In the genomic region with DNA sequence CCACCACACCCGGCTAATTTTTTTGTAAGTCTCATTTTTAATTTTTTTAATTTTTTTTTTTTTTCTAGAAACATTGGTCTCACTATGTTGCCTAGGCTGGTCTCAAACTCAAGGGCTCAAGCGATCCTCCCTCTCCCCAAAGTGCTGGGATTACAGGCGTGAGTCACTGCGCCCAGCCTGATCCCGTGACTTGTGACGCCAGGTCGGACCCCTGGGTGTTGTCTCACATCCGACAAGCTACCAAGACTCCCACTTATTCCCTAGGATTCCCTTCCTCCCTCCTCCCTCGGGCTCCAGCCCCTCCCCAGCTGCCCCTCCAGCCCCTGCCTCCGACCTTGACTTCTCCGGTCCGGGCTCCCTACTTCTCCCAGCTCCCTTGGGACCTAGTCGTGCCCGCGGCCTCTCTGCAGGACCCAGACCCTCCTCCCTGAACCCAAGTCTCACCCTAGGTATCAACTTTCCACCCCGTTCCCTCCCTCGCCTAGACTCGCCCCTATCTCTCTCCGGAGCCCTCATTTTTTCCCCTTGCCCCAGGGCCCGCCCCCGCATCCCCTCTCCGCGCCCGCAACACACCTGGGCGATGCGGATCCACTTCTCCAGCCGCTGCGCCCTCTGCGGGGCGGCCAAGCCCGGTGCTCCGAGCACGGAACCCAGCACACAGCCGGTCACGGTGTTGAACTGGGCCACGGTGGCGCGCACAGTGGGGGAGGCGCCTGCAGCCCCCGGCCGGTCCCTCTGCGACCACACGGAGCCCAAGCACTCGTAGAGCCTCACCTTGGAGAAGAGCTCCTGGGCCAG, we compare ENCODE assay signal across 11 cellular contexts. TPM values are rescaled to one million over a fixed set of nuclear protein-coding genes. Genes with fewer than 3 reads are reported as not detected.
DNase-seq lines count a peak whose midpoint lies in the region; ATAC-seq and TF ChIP-seq lines count a peak whose summit lies in the region.
"Had no signal": no experiment of that assay in that cellular context is flagged by ENCODE, and none has a peak within 500 bp of the region (broad histone marks: within the 10 kb centered on the region; RNA-seq: fewer than 3 reads in every experiment).

No MANE protein-coding gene starts in this region.

- POLR2A ChIA-PET in GM10248 (lab: Yijun Ruan, JAX): no interaction called here

- H3F3A ChIP-seq in smooth muscle cell (ENCODE audit: low read depth): no peaks in the 10 kb centered on the region

- H4K20me1 ChIP-seq in smooth muscle cell (ENCODE audit: low read depth): no peaks in the 10 kb centered on the region

- peak; percentile 37 for TF ChIP-seq CTCF in GM10248 (IDR thresholded peaks at IDR 0.05; ENCODE audit: control extremely low read depth, extremely low read depth, low read depth, missing control alignments)
- peak; percentile 32 for TF ChIP-seq CTCF in fibroblast of villous mesenchyme (IDR thresholded peaks at IDR 0.05; ENCODE audit: insufficient read depth, low read depth, low read length)
- peak; percentile 6 for TF ChIP-seq CTCF in smooth muscle cell (IDR thresholded peaks at IDR 0.05; ENCODE audit: borderline replicate concordance, insufficient read depth, poor library complexity, severe bottlenecking)
- peak in 1 of 3 experiments; percentile 21 for TF ChIP-seq CTCF in ascending aorta (IDR thresholded peaks at IDR 0.05)

- no peak overlapping the region for H3K9ac ChIP-seq in smooth muscle cell (ENCODE audit: low read depth)

- CTCF ChIA-PET in GM10248 (lab: Yijun Ruan, JAX): interaction anchor here (1.0 to 2.4 kb wide), 10 partner anchors 12 to 76 kb away, joined by 3 to 9 read pairs (median 4); a partner anchor contains a TSS

- no peak overlapping the region for H2AFZ ChIP-seq in smooth muscle cell (ENCODE audit: low read depth)

- H3K36me3 ChIP-seq in smooth muscle cell (ENCODE audit: low read depth) (no peaks in the 10 kb centered on the region), ascending aorta (peaks cover 0 to 5% of the 10 kb centered on the region in 2 donors)
- H3K36me3 ChIP-seq: adrenal gland, MG63 had no signal

- intact Hi-C loops in ascending aorta (cut with DNase I): no loop called here

- DNase-seq in GM10248 (ENCODE audit: extremely low spot score) (no peak), fibroblast of villous mesenchyme (ENCODE audit: low read depth) (no peak), smooth muscle cell (lab: John Stamatoyannopoulos, UW; ENCODE audit: unreplicated experiment) (no peak), ascending aorta (ENCODE audit: low spot score in 2 of 2) (no peak), midbrain (lab: John Stamatoyannopoulos, UW) (no peak), SKM-1 treated with dmso at 0.1 percent for 144 hours (lab: John Stamatoyannopoulos, UW; ENCODE audit: unreplicated experiment) (no peak)
- peak; percentile 51 to 53 for DNase-seq in activated CD4-positive, alpha-beta T cell treated with anti-CD3 and anti-CD28 coated beads, Interleukin-2, amount 50 U/mL, for 48 hours
- DNase-seq: adrenal gland, MG63 had no signal

- no peak overlapping the region for H3K4me2 ChIP-seq in smooth muscle cell

- H3K27ac ChIP-seq in smooth muscle cell (ENCODE audit: low read depth) (no peak overlapping the region), ascending aorta (no peak overlapping the region)
- H3K27ac ChIP-seq: SK-N-MC had no signal

- no peaks in the 10 kb centered on the region for H3K4me1 ChIP-seq in smooth muscle cell (ENCODE audit: low read depth)
- H3K4me1 ChIP-seq in ascending aorta: no peaks in the 10 kb centered on the region

- no peaks in the 10 kb centered on the region for H3K79me2 ChIP-seq in smooth muscle cell (ENCODE audit: low read depth)

- no peak overlapping the region for H3K4me3 ChIP-seq in fibroblast of villous mesenchyme (ENCODE audit: low read depth, low read length)
- H3K4me3 ChIP-seq in smooth muscle cell: no peak overlapping the region
- H3K4me3 ChIP-seq in ascending aorta: no peak overlapping the region
- H3K4me3 ChIP-seq: adrenal gland, MG63, SK-N-MC had no signal

- H3K27me3 ChIP-seq in smooth muscle cell (ENCODE audit: low read depth) (no peaks in the 10 kb centered on the region), ascending aorta (no peaks in the 10 kb centered on the region)
- H3K27me3 ChIP-seq: adrenal gland, MG63 had no signal

- WGBS in smooth muscle cell (ENCODE audit: low lambda C conversion rate): 66% methylated on average over 31 of the region's 44 CpGs

- ATAC-seq in GM21526 (IDR thresholded peaks at IDR 0.05; ENCODE audit: low FRiP score, unreplicated experiment): no peak

- H3K9me3 ChIP-seq in smooth muscle cell (replicated peaks; ENCODE audit: low read depth) (no peaks in the 10 kb centered on the region), ascending aorta (no peaks in the 10 kb centered on the region)
- H3K9me3 ChIP-seq: adrenal gland, MG63 had no signal

RNA-seq across cellular contexts. Expression of a gene that starts 13.1 kb away (rescaled TPM):
- total RNA-seq in fibroblast of villous mesenchyme (0.32 and 1.3 TPM in 2 replicates), smooth muscle cell (5.5 and 9.6 TPM in 2 replicates), ascending aorta (63.2 TPM)
- 6.6 and 39.0 TPM in 2 replicates for polyA plus RNA-seq in smooth muscle cell

RNA-seq across cellular contexts. Expression of a gene that starts 21.9 kb away (rescaled TPM):
- total RNA-seq in fibroblast of villous mesenchyme: 5.6 and 6.8 TPM in 2 replicates
- total RNA-seq in smooth muscle cell: 9.9 and 11.3 TPM in 2 replicates
- 24.9 and 27.4 TPM in 2 replicates for polyA plus RNA-seq in smooth muscle cell
- 0.21 TPM for total RNA-seq in ascending aorta

RNA-seq across cellular contexts. Expression of a gene that starts 28.9 kb away (rescaled TPM):
- total RNA-seq in fibroblast of villous mesenchyme (under 0.01 and 0.43 TPM in 2 replicates), smooth muscle cell (1.0 TPM in 1 of 2 replicates, not detected in the other), ascending aorta (not detected)
- 3.8 and 5.1 TPM in 2 replicates for polyA plus RNA-seq in smooth muscle cell

RNA-seq across cellular contexts. Expression of a gene that starts 29.4 kb away (rescaled TPM):
- total RNA-seq in fibroblast of villous mesenchyme: 85.5 and 93.1 TPM in 2 replicates
- 25.9 and 47.4 TPM in 2 replicates for total RNA-seq in smooth muscle cell
- 165 and 169 TPM in 2 replicates for polyA plus RNA-seq in smooth muscle cell
- 208 TPM for total RNA-seq in ascending aorta

RNA-seq across cellular contexts. Expression of a gene that starts 31.6 kb away (rescaled TPM):
- total RNA-seq in fibroblast of villous mesenchyme (0.86 and 1.3 TPM in 2 replicates), smooth muscle cell (0.99 and 1.3 TPM in 2 replicates), ascending aorta (4.5 TPM)
- polyA plus RNA-seq in smooth muscle cell: 2.7 and 2.8 TPM in 2 replicates

Comparison
In these comparisons a context has a peak if more than half of its experiments do, and no peak if none do; other contexts are left out.
1. DNase-seq: peak in activated CD4-positive, alpha-beta T cell treated with anti-CD3 and anti-CD28 coated beads, Interleukin-2, amount 50 U/mL, for 48 hours (2 of 2); none in GM10248 (single experiment), fibroblast of villous mesenchyme (single experiment), smooth muscle cell (single experiment), ascending aorta (0 of 2), midbrain (single experiment) and SKM-1 treated with dmso at 0.1 percent for 144 hours (single experiment).